1 cellular context compared by ENCODE assay signal in the genomic region with DNA sequence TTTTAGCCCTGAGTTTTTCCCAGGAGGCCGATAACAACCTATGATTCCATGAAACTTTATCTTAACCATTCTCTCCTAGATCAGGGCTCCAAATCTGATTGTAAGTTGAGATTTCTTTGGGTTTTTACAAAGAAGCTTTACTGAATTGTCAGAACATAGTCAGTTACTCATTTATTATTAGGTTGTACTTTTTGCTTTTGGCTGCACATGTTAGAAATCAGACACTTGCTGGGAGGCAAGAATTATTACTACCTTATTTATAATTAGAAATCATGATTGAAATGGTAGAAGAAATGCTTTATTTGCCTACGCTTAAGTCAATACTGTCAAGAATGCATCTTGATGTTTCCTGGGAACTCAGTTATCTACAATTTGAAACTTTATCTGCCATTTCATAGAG.
TF ChIP-seq lines count a peak whose summit lies in the region.

No MANE protein-coding gene starts in this region.

TF ChIP-seq in WTC11, 78 proteins besides CTCF, POLR2A, EP300 and RAD21 (continued from another document):
- TF ChIP-seq USF2 (CRISPR knock-in tag; IDR thresholded peaks at IDR 0.05) (no peak), ZNF263 (CRISPR knock-in tag; IDR thresholded peaks at IDR 0.05; ENCODE audit: low read depth) (no peak), NR3C1 (CRISPR knock-in tag; conservative IDR thresholded peaks at IDR 0.05; ENCODE audit: low read depth) (no peak), MXD4 (CRISPR knock-in tag; IDR thresholded peaks at IDR 0.05; ENCODE audit: borderline replicate concordance) (no peak), ZBTB21 (CRISPR knock-in tag; IDR thresholded peaks at IDR 0.05; ENCODE audit: borderline replicate concordance) (no peak), OVOL2 (CRISPR knock-in tag; IDR thresholded peaks at IDR 0.05; ENCODE audit: borderline replicate concordance) (no peak), CREM (CRISPR knock-in tag; IDR thresholded peaks at IDR 0.05) (no peak), ESRRA (CRISPR knock-in tag; IDR thresholded peaks at IDR 0.05; ENCODE audit: borderline replicate concordance) (no peak)
- TF ChIP-seq, protein P1, sequence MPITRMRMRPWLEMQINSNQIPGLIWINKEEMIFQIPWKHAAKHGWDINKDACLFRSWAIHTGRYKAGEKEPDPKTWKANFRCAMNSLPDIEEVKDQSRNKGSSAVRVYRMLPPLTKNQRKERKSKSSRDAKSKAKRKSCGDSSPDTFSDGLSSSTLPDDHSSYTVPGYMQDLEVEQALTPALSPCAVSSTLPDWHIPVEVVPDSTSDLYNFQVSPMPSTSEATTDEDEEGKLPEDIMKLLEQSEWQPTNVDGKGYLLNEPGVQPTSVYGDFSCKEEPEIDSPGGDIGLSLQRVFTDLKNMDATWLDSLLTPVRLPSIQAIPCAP (CRISPR knock-in tag; IDR thresholded peaks at IDR 0.05) = no peak
- TF ChIP-seq, protein P2, sequence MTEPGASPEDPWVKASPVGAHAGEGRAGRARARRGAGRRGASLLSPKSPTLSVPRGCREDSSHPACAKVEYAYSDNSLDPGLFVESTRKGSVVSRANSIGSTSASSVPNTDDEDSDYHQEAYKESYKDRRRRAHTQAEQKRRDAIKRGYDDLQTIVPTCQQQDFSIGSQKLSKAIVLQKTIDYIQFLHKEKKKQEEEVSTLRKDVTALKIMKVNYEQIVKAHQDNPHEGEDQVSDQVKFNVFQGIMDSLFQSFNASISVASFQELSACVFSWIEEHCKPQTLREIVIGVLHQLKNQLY (CRISPR knock-in tag; IDR thresholded peaks at IDR 0.05) = no peak
- TF ChIP-seq, protein P3, sequence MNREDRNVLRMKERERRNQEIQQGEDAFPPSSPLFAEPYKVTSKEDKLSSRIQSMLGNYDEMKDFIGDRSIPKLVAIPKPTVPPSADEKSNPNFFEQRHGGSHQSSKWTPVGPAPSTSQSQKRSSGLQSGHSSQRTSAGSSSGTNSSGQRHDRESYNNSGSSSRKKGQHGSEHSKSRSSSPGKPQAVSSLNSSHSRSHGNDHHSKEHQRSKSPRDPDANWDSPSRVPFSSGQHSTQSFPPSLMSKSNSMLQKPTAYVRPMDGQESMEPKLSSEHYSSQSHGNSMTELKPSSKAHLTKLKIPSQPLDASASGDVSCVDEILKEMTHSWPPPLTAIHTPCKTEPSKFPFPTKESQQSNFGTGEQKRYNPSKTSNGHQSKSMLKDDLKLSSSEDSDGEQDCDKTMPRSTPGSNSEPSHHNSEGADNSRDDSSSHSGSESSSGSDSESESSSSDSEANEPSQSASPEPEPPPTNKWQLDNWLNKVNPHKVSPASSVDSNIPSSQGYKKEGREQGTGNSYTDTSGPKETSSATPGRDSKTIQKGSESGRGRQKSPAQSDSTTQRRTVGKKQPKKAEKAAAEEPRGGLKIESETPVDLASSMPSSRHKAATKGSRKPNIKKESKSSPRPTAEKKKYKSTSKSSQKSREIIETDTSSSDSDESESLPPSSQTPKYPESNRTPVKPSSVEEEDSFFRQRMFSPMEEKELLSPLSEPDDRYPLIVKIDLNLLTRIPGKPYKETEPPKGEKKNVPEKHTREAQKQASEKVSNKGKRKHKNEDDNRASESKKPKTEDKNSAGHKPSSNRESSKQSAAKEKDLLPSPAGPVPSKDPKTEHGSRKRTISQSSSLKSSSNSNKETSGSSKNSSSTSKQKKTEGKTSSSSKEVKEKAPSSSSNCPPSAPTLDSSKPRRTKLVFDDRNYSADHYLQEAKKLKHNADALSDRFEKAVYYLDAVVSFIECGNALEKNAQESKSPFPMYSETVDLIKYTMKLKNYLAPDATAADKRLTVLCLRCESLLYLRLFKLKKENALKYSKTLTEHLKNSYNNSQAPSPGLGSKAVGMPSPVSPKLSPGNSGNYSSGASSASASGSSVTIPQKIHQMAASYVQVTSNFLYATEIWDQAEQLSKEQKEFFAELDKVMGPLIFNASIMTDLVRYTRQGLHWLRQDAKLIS (CRISPR knock-in tag; IDR thresholded peaks at IDR 0.05; ENCODE audit: borderline replicate concordance) = no peak
